Comparison of ENCODE assay signal across 29 cellular contexts in the genomic region with DNA sequence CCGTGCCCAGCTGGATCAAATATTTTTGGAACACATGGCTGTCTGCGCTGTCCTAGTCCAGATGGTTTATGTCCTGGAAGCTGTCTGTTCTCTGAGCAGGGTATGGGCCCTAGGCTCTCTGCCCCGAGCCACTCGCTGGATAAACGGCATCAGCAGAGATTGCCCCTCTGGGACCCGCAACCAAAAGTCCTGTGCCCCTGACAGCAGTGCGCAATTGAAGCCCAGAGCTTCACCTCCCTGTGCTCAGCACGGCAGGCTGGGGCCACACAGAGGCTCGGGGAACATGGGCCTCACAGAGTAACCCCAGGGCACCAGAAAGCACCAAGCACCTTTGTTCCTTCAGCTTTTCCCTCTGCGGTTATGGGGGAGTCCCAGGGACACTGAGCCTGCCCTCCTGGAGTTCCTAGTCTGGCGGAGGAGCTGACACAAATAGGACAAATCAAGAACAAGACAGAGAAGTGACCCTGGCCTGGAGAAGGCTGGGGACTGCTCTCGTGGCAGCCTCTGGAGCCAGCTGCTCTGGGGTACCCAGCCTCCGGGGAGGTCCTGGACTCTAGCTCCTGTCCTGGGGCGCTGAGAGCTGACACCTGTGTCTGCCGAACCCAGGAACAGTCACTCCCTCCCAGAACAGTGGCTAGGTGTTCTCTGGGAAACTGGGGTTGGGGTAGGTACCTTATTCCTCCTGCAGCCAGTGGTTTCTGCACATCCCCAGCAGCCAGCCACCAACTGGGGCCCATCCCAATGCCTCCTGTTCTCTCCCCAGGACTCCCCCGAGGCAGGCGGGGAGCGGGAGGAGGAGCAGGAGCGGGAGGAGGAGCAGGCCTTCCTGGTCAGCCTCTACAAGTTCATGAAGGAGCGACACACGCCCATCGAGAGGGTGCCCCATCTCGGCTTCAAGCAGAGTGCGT. TPM values are rescaled to one million over a fixed set of nuclear protein-coding genes. Genes with fewer than 3 reads are reported as not detected.
DNase-seq lines count a peak whose midpoint lies in the region; ATAC-seq and TF ChIP-seq lines count a peak whose summit lies in the region.
"Had no signal": no experiment of that assay in that cellular context is flagged by ENCODE, and none has a peak within 500 bp of the region (broad histone marks: within the 10 kb centered on the region; RNA-seq: fewer than 3 reads in every experiment).

No MANE protein-coding gene starts in this region.

- TF ChIP-seq CTCF in CD14-positive monocyte (IDR thresholded peaks at IDR 0.05) (no peak), VCaP (conservative IDR thresholded peaks at IDR 0.05) (no peak), GM23338 (conservative IDR thresholded peaks at IDR 0.05; ENCODE audit: low read depth in 2 of 2) (no peak)
- no peak for TF ChIP-seq CTCF in CD4-positive, alpha-beta T cell (IDR thresholded peaks at IDR 0.05)

- H3K9me3 Mint-ChIP-seq in CD14-positive monocyte (peaks cover 0 to 2% (median 0%) of the 10 kb centered on the region in 7 donors), GM23338 (peaks cover 8% of the 10 kb centered on the region; the same call in 2 of the 3 replicates)
- H3K9me3 Mint-ChIP-seq in CD4-positive, alpha-beta T cell = no peaks in the 10 kb centered on the region
- H3K9me3 Mint-ChIP-seq: CD8-positive, alpha-beta memory T cell; naive B cell; stimulated activated naive CD8-positive, alpha-beta T cell treated with anti-CD3 and anti-CD28 coated beads, Interleukin-15, amount 100 ng/mL, for 72 hours had no signal

- CTCF ChIA-PET in CD4-positive, alpha-beta T cell (lab: Charles Lee) = no interaction called here

- no peak overlapping the region for H3K27ac Mint-ChIP-seq in CD14-positive monocyte
- no peak overlapping the region for H3K27ac Mint-ChIP-seq in GM23338
- no peak overlapping the region for H3K27ac Mint-ChIP-seq in CD4-positive, alpha-beta T cell
- H3K27ac Mint-ChIP-seq: stimulated activated naive CD8-positive, alpha-beta T cell treated with anti-CD3 and anti-CD28 coated beads, Interleukin-15, amount 100 ng/mL, for 72 hours had no signal

- H3K9me3 ChIP-seq in CD4-positive, alpha-beta T cell (ENCODE audit: control insufficient read depth, low read length) = no peaks in the 10 kb centered on the region
- H3K9me3 ChIP-seq: heart left ventricle, Peyer's patch, right atrium auricular region, transverse colon had no signal

- H3K27me3 ChIP-seq in GM23338 (ENCODE audit: insufficient read depth) = no peaks in the 10 kb centered on the region
- no peaks in the 10 kb centered on the region for H3K27me3 ChIP-seq in CD4-positive, alpha-beta T cell (ENCODE audit: control insufficient read depth, insufficient read depth, low read length)
- H3K27me3 ChIP-seq: heart left ventricle, Peyer's patch, right atrium auricular region, transverse colon had no signal

- no peaks in the 10 kb centered on the region for H3K79me2 ChIP-seq in GM23338 (replicated peaks; ENCODE audit: insufficient read depth)

- H3K27me3 Mint-ChIP-seq in CD14-positive monocyte (ENCODE audit: low read depth in 3 of 3) (peaks cover 0 to 3% (median 2%) of the 10 kb centered on the region in 3 donors), GM23338 (ENCODE audit: insufficient read depth, low read depth, poor library complexity) (peaks cover 9% of the 10 kb centered on the region)
- H3K27me3 Mint-ChIP-seq in CD4-positive, alpha-beta T cell = no peaks in the 10 kb centered on the region
- H3K27me3 Mint-ChIP-seq: brain; CD8-positive, alpha-beta memory T cell; naive B cell; stimulated activated naive CD8-positive, alpha-beta T cell treated with anti-CD3 and anti-CD28 coated beads, Interleukin-15, amount 100 ng/mL, for 72 hours had no signal

- H4K20me1 ChIP-seq in GM23338 (replicated peaks; ENCODE audit: insufficient read depth) = no peaks in the 10 kb centered on the region

- H3K4me1 Mint-ChIP-seq in CD14-positive monocyte = peaks cover 9% of the 10 kb centered on the region
- peaks cover 23% of the 10 kb centered on the region for H3K4me1 Mint-ChIP-seq in GM23338
- peaks cover 51% of the 10 kb centered on the region for H3K4me1 Mint-ChIP-seq in CD4-positive, alpha-beta T cell (ENCODE audit: low read depth)

- no peak overlapping the region for H2AFZ ChIP-seq in GM23338

- intact Hi-C loops in CD14-positive monocyte (cut with micrococcal nuclease) (no loop called here), posterior vena cava (cut with DNase I) (no loop called here)
- intact Hi-C loops in CD4-positive, alpha-beta T cell (cut with DNase I, micrococcal nuclease) = no loop called here

- POLR2A ChIA-PET in CD4-positive, alpha-beta T cell (lab: Charles Lee) = interaction anchor here (0.9 to 4.1 kb wide), 3 partner anchors 9 to 21 kb away, joined by 3 to 35 read pairs (median 3); partner anchors contain the start of gene ARID5A

- H3K4me1 ChIP-seq in GM23338 (ENCODE audit: insufficient read depth) = peaks cover 11% of the 10 kb centered on the region

- ATAC-seq in GM23338 = no peak
- ATAC-seq in CD4-positive, alpha-beta T cell (ENCODE audit: poor library complexity) = no peak
- ATAC-seq: heart left ventricle; stimulated activated naive CD8-positive, alpha-beta T cell treated with anti-CD3 and anti-CD28 coated beads, Interleukin-15, amount 100 ng/mL, for 72 hours had no signal

- H3K36me3 Mint-ChIP-seq in CD14-positive monocyte (peaks cover 57 to 78% of the 10 kb centered on the region in 2 donors), GM23338 (ENCODE audit: low read depth) (peaks cover 18% of the 10 kb centered on the region)
- peaks cover 71% of the 10 kb centered on the region for H3K36me3 Mint-ChIP-seq in CD4-positive, alpha-beta T cell (ENCODE audit: low read depth)

- no peaks in the 10 kb centered on the region for H3K36me3 ChIP-seq in GM23338 (ENCODE audit: insufficient read depth)

- no peak overlapping the region for H3K4me3 ChIP-seq in GM23338
- H3K4me3 ChIP-seq: heart left ventricle, right atrium auricular region, transverse colon had no signal

- H3K9me2 ChIP-seq in GM23338 (ENCODE audit: insufficient read depth) = peaks cover 10% of the 10 kb centered on the region; the same call in 1 of the 2 replicates

- DNase-seq in NCI-H82 (lab: John Stamatoyannopoulos, UW) (peak; percentile 23), NCI-H82 treated with DMSO at 0.1 percent for 48 hours (lab: John Stamatoyannopoulos, UW; ENCODE audit: unreplicated experiment) (no peak), CD14-positive monocyte (ENCODE audit: low spot score) (peak; percentile 40), posterior vena cava (ENCODE audit: low spot score) (peak; percentile 53), GM23338 (ENCODE audit: low spot score) (no peak)
- no peak for DNase-seq in NK-92 treated with Interleukin-12 subunit alpha and Interleukin-12 subunit beta, amount 100 ng/mL, for 24 hours (lab: John Stamatoyannopoulos, UW)
- no peak for DNase-seq in CD4-positive, alpha-beta T cell
- DNase-seq: 8988T; activated CD4-positive, alpha-beta T cell treated with anti-CD3 and anti-CD28 coated beads for 4 hours; activated gamma-delta T cell; CD8-positive, alpha-beta memory T cell; effector CD8-positive, alpha-beta T cell; erythroblast; GDM1; heart left ventricle; mesendoderm; MV-4-11; naive B cell; NCI-H510A; stimulated activated naive CD8-positive, alpha-beta T cell treated with anti-CD3 and anti-CD28 coated beads, Interleukin-15, amount 100 ng/mL, for 72 hours had no signal

- peaks cover 8% of the 10 kb centered on the region; the same call in 1 of the 2 replicates for H3F3A ChIP-seq in GM23338 (replicated peaks; ENCODE audit: low read depth)

- H3K27ac ChIP-seq in VCaP (peak overlapping the region; percentile 67), GM23338 (ENCODE audit: low read depth) (no peak overlapping the region)
- H3K27ac ChIP-seq in CD4-positive, alpha-beta T cell (ENCODE audit: low read depth, low read length) = no peak overlapping the region
- H3K27ac ChIP-seq: KMS-11, Peyer's patch, right atrium auricular region, transverse colon had no signal

- H3K4me3 Mint-ChIP-seq in CD14-positive monocyte (no peak overlapping the region), GM23338 (no peak overlapping the region)
- no peak overlapping the region for H3K4me3 Mint-ChIP-seq in CD4-positive, alpha-beta T cell
- H3K4me3 Mint-ChIP-seq: stimulated activated naive CD8-positive, alpha-beta T cell treated with anti-CD3 and anti-CD28 coated beads, Interleukin-15, amount 100 ng/mL, for 72 hours had no signal

- no peak overlapping the region for H3K4me2 ChIP-seq in GM23338
- H3K4me2 ChIP-seq: KMS-11 had no signal

TF ChIP-seq in GM23338, 12 proteins besides CTCF, POLR2A, EP300 and RAD21 (continues in another document):
- TF ChIP-seq EZH2phosphoT487 (IDR thresholded peaks at IDR 0.05; ENCODE audit: unreplicated experiment) = no peak
- no peak for TF ChIP-seq STAT1 (IDR thresholded peaks at IDR 0.05; ENCODE audit: unreplicated experiment)
- TF ChIP-seq CREB1 (CRISPR knock-in tag; IDR thresholded peaks at IDR 0.05; ENCODE audit: low read depth) = no peak
- TF ChIP-seq JUNB (IDR thresholded peaks at IDR 0.05; ENCODE audit: unreplicated experiment) = no peak
- no peak for TF ChIP-seq POLR2AphosphoS5 (IDR thresholded peaks at IDR 0.05; ENCODE audit: low read depth)
- TF ChIP-seq ZNF331 (CRISPR knock-in tag; IDR thresholded peaks at IDR 0.05; ENCODE audit: low read depth) = no peak

RNA-seq across cellular contexts. Expression of gene ARID5A, which starts 12.3 kb away (rescaled TPM):
- polyA plus RNA-seq in CD14-positive monocyte (10 to 100 TPM; 27.8 to 37.7 TPM), GM23338 (2016; fragmentation: Nextera tagmentation; extraction: Ambion mirVana) (5.5 and 5.9 TPM in 2 replicates)
- total RNA-seq in posterior vena cava = 100 to 1,000 TPM in 1 of 2 donors, 10 to 100 TPM in 1; 67.4 to 179 TPM
- 7.1 and 7.7 TPM in 2 replicates for total RNA-seq in GM23338 (2014; rRNA removed; shearing (Covaris generic))
- total RNA-seq in CD4-positive, alpha-beta T cell = 100 to 1,000 TPM; 326 to 342 TPM

RNA-seq across cellular contexts. Expression of gene NEURL3, which starts 43.7 kb away (rescaled TPM):
- polyA plus RNA-seq in CD14-positive monocyte (not detected), GM23338 (2016; fragmentation: Nextera tagmentation; extraction: Ambion mirVana) (0.21 TPM in 1 of 2 replicates, not detected in the other)
- under 1 TPM in 1 of 2 donors, not detected in 1; 0.14 TPM for total RNA-seq in posterior vena cava
- total RNA-seq in GM23338 (2014; rRNA removed; shearing (Covaris generic)) = not detected in 2 replicates
- total RNA-seq in CD4-positive, alpha-beta T cell = not detected
- total RNA-seq: fibroblast of villous mesenchyme, HT1080, right atrium auricular region, SK-MEL-5 had no signal
- polyA plus RNA-seq: CD8-positive, alpha-beta memory T cell had no signal

Comparison
In these comparisons a context has a peak if more than half of its experiments do, and no peak if none do; other contexts are left out.
1. DNase-seq: peak in NCI-H82 (single experiment), CD14-positive monocyte (single experiment) and posterior vena cava (single experiment); none in NCI-H82 treated with DMSO at 0.1 percent for 48 hours (single experiment), NK-92 treated with Interleukin-12 subunit alpha and Interleukin-12 subunit beta, amount 100 ng/mL, for 24 hours (single experiment), GM23338 (single experiment) and CD4-positive, alpha-beta T cell (0 of 10).